Comparison of ENCODE assay signal across 9 cellular contexts in the genomic region with DNA sequence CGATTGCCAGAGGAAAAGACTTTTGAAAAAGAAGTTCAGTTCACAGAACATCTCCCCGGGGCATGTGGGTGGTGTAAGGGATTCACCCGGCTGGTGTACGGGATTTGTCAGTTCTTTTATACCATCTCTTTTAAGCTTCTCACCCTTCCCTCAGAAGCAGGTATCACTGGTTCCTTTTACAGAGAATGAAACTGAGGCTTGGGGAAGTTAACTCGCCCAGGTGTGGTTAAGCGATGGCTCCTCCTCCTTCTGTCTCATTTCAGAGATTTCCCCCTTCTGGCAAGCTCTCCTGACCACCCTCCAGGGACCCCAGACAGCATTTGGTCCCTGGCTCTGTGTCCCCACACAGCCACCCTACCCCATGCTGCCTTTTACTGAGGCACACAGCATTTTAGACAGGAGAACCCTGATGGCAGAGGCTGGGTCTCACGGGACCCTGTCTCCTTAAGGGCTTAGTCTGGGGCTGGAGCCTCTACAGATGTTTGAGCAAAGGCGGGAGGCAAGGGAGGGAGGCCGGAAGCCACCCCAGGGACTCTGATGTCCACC. TPM values are rescaled to one million over a fixed set of nuclear protein-coding genes. Genes with fewer than 3 reads are reported as not detected.
DNase-seq lines count a peak whose midpoint lies in the region; ATAC-seq, FAIRE-seq and TF ChIP-seq lines count a peak whose summit lies in the region.
"Had no signal": no experiment of that assay in that cellular context is flagged by ENCODE, and none has a peak within 500 bp of the region (broad histone marks: within the 10 kb centered on the region; RNA-seq: fewer than 3 reads in every experiment).

No MANE protein-coding gene starts in this region.

- POLR2A ChIA-PET in HepG2 (lab: Yijun Ruan, JAX), result no interaction called here

- 82% methylated on average over 9 of the region's 9 CpGs for WGBS in liver
- WGBS in HepG2 (ENCODE audit: low lambda C conversion rate), result 90% methylated on average over 9 of the region's 9 CpGs
- WGBS in adrenal gland, 4 donors, result 66 to 85% (median 76%) methylated on average over 6 to 9 of the region's 9 CpGs
- 66 to 78% (median 71%) methylated on average over 9 of the region's 9 CpGs for WGBS in small intestine, 3 donors
- 58% methylated on average over 9 of the region's 9 CpGs for WGBS in mammary epithelial cell (ENCODE audit: low coverage, missing lambda C conversion rate)

- H3K4me2 ChIP-seq in HepG2 (ENCODE audit: low read depth, low read length) (no peak overlapping the region), MM.1S (ENCODE audit: low read depth, low read length) (peak overlapping the region; percentile 99), mammary epithelial cell (ENCODE audit: insufficient read depth, low read depth, low read length) (no peak overlapping the region)

- H3K9me2 ChIP-seq in MM.1S (replicated peaks; ENCODE audit: insufficient read depth, low read length), result no peaks in the 10 kb centered on the region

- FAIRE-seq in HepG2 (lab: Jason Lieb, UNC) (no peak), small intestine (lab: Jason Lieb, UNC) (no peak)

- H3K9ac ChIP-seq in liver (ENCODE audit: low read depth in 1 of 2, low read length in 2 of 2) (no peak overlapping the region), HepG2 (ENCODE audit: insufficient read depth, low read depth, low read length) (no peak overlapping the region), MM.1S (ENCODE audit: low read length) (peak overlapping the region; percentile 98), mammary epithelial cell (ENCODE audit: insufficient read depth, low read length) (no peak overlapping the region)

- TF ChIP-seq POLR2A in HepG2 (IDR thresholded peaks at IDR 0.05; ENCODE audit: insufficient read depth in 1 of 2, low read depth in 2 of 2, low read length in 2 of 2) (no peak), adrenal gland (IDR thresholded peaks at IDR 0.05) (no peak)

- H3F3A ChIP-seq in MM.1S (ENCODE audit: insufficient read depth, low read length), result peaks cover 50% of the 10 kb centered on the region

- H3K4me1 ChIP-seq in liver (ENCODE audit: control insufficient read depth in 4 of 4, insufficient read depth in 4 of 4, low read length in 3 of 4) (peaks cover 0 to 14% (median 6%) of the 10 kb centered on the region in 4 donors), HepG2 (ENCODE audit: insufficient read depth, low read length) (peaks cover 18% of the 10 kb centered on the region), MM.1S (ENCODE audit: low read length) (peaks cover 50% of the 10 kb centered on the region), adrenal gland (replicated peaks in 1 of 2) (peaks cover 34 to 75% of the 10 kb centered on the region in 2 donors), small intestine (ENCODE audit: control insufficient read depth in 2 of 2, insufficient read depth in 1 of 2, low read depth in 1 of 2, low read length in 1 of 2) (peaks cover under 1 to 15% of the 10 kb centered on the region in 2 donors), HAP-1 (peaks cover 9% of the 10 kb centered on the region; the same call in 1 of the 2 replicates), mammary epithelial cell (ENCODE audit: insufficient read depth, low read length) (peaks cover 27% of the 10 kb centered on the region)

- in situ Hi-C loops in HepG2 (cut with HindIII; ENCODE audit: extremely low pct_ligation_motif_present, low pct_unique_long_range_greater_than_20kb) (no loop called here), HAP-1 (cut with MboI; ENCODE audit: low sequenced_read_pairs) (no loop called here), mammary epithelial cell (cut with MboI; ENCODE audit: low sequenced_read_pairs in 2 of 2) (no loop called here)

- dilution Hi-C loops in mammary epithelial cell (cut with HindIII; ENCODE audit: low sequenced_read_pairs), result loop anchor here (5.0 kb wide), 1 partner anchor 44 kb away; no protein-coding TSS in a partner anchor

- H4K20me1 ChIP-seq in HepG2 (ENCODE audit: insufficient read depth, low read length), result no peaks in the 10 kb centered on the region
- no peaks in the 10 kb centered on the region for H4K20me1 ChIP-seq in MM.1S (ENCODE audit: insufficient read depth, low read length)
- H4K20me1 ChIP-seq in mammary epithelial cell (ENCODE audit: insufficient read depth, low read length), result no peaks in the 10 kb centered on the region

- TF ChIP-seq CTCF in liver (IDR thresholded peaks at IDR 0.05; ENCODE audit: low read depth, low read length, missing input control) (no peak), HepG2 (CRISPR knock-in tag; IDR thresholded peaks at IDR 0.05) (no peak), MM.1S (IDR thresholded peaks at IDR 0.05; ENCODE audit: low read length) (no peak), adrenal gland (IDR thresholded peaks at IDR 0.05) (no peak), mammary epithelial cell (conservative IDR thresholded peaks at IDR 0.05 in 1 of 2, IDR thresholded peaks at IDR 0.05 in 1 of 2; ENCODE audit: extremely low read depth in 1 of 2, insufficient read depth in 1 of 2, low read depth in 1 of 2, low read length in 2 of 2) (no peak)

- TF ChIP-seq EP300 in HepG2 (IDR thresholded peaks at IDR 0.05; ENCODE audit: low read depth in 2 of 2, low read length in 2 of 2), result no peak
- no peak for TF ChIP-seq EP300 in HepG2 (CRISPR knock-in tag; IDR thresholded peaks at IDR 0.05; ENCODE audit: borderline replicate concordance)

- ATAC-seq in HepG2, result no peak

- CTCF ChIA-PET in HepG2 (lab: Yijun Ruan, JAX; ENCODE audit: low intra/inter-chr PET ratio, low total read pairs), result no interaction called here
- CTCF ChIA-PET in mammary epithelial cell (lab: Charles Lee; ENCODE audit: low non-redundant PET), result no interaction called here

- intact Hi-C loops in HepG2 (cut with micrococcal nuclease; ENCODE audit: unreplicated experiment) (no loop called here), adrenal gland (cut with DNase I) (no loop called here), mammary epithelial cell (cut with micrococcal nuclease) (no loop called here)

- no peaks in the 10 kb centered on the region for H3K79me2 ChIP-seq in HepG2 (ENCODE audit: insufficient read depth, low read length)
- peaks cover 53% of the 10 kb centered on the region for H3K79me2 ChIP-seq in MM.1S (ENCODE audit: low read length)
- peaks cover 20% of the 10 kb centered on the region for H3K79me2 ChIP-seq in mammary epithelial cell (ENCODE audit: insufficient read depth, low read length)

- H3K4me3 ChIP-seq in liver (ENCODE audit: low read depth in 1 of 3, low read length in 3 of 3) (no peak overlapping the region), HepG2 (replicated peaks in 1 of 3; ENCODE audit: insufficient read depth in 1 of 3, low read depth in 2 of 3, low read length in 3 of 3) (no peak overlapping the region), MM.1S (ENCODE audit: low read length) (peak overlapping the region; percentile 77), adrenal gland (no peak overlapping the region), small intestine (ENCODE audit: low read depth in 1 of 2, low read length in 2 of 2) (peak overlapping the region in 1 of 2 donors; percentile 12), HAP-1 (no peak overlapping the region), mammary epithelial cell (replicated peaks in 1 of 3; ENCODE audit: insufficient read depth in 1 of 3, low read depth in 2 of 3, low read length in 3 of 3) (no peak overlapping the region)

- H3K9me3 ChIP-seq in liver (ENCODE audit: control insufficient read depth in 4 of 4, low read length in 3 of 4) (no peaks in the 10 kb centered on the region), HepG2 (ENCODE audit: low read length) (no peaks in the 10 kb centered on the region), MM.1S (replicated peaks; ENCODE audit: insufficient read depth, low read length) (no peaks in the 10 kb centered on the region), adrenal gland (replicated peaks in 1 of 3) (no peaks in the 10 kb centered on the region), small intestine (ENCODE audit: control insufficient read depth, low read depth) (no peaks in the 10 kb centered on the region), HAP-1 (no peaks in the 10 kb centered on the region), mammary epithelial cell (replicated peaks; ENCODE audit: insufficient read depth, low read length) (no peaks in the 10 kb centered on the region)

- DNase-seq in HepG2 (ENCODE audit: low spot score) (no peak), MM.1S (peak; percentile 87), adrenal gland (no peak), small intestine (no peak), HAP-1 (ENCODE audit: low spot score in 2 of 2) (no peak), mammary epithelial cell (no peak), AG08395 (ENCODE audit: low spot score) (no peak)

- H3K36me3 ChIP-seq in liver (ENCODE audit: control insufficient read depth in 4 of 4, insufficient read depth in 3 of 4, low read depth in 1 of 4, low read length in 3 of 4) (no peaks in the 10 kb centered on the region), HepG2 (replicated peaks in 1 of 2; ENCODE audit: control insufficient read depth in 1 of 2, insufficient read depth in 2 of 2, low read length in 2 of 2) (no peaks in the 10 kb centered on the region), MM.1S (replicated peaks; ENCODE audit: insufficient read depth, low read length) (no peaks in the 10 kb centered on the region), adrenal gland (replicated peaks in 1 of 2) (no peaks in the 10 kb centered on the region), small intestine (ENCODE audit: control insufficient read depth in 2 of 2, insufficient read depth in 2 of 2, low read length in 2 of 2) (no peaks in the 10 kb centered on the region), HAP-1 (replicated peaks) (no peaks in the 10 kb centered on the region), mammary epithelial cell (ENCODE audit: insufficient read depth, low read length) (no peaks in the 10 kb centered on the region)

- H3K27me3 ChIP-seq in liver (ENCODE audit: control insufficient read depth in 4 of 4, insufficient read depth in 4 of 4, low read length in 3 of 4) (no peaks in the 10 kb centered on the region), HepG2 (ENCODE audit: control insufficient read depth in 1 of 2, insufficient read depth in 2 of 2, low read length in 2 of 2) (no peaks in the 10 kb centered on the region), MM.1S (replicated peaks; ENCODE audit: insufficient read depth, low read length) (no peaks in the 10 kb centered on the region), adrenal gland (no peaks in the 10 kb centered on the region), small intestine (ENCODE audit: control insufficient read depth in 2 of 2, insufficient read depth in 2 of 2, low read length in 2 of 2) (no peaks in the 10 kb centered on the region), HAP-1 (ENCODE audit: low read depth) (no peaks in the 10 kb centered on the region), mammary epithelial cell (ENCODE audit: insufficient read depth, low read length) (no peaks in the 10 kb centered on the region)

- H3K27ac ChIP-seq in liver (ENCODE audit: low read depth in 1 of 2, low read length in 2 of 2) (peak overlapping the region; percentile 59 to 65), HepG2 (ENCODE audit: extremely low read length, insufficient read depth, low read length) (no peak overlapping the region), MM.1S (ENCODE audit: low read length) (peak overlapping the region; percentile 100), adrenal gland (peak overlapping the region in 3 of 5 donors; percentile 63 to 88 (median 81)), small intestine (ENCODE audit: low read depth in 1 of 2, low read length in 1 of 2) (peak overlapping the region; percentile 69 to 76), mammary epithelial cell (ENCODE audit: insufficient read depth, low read depth, low read length) (no peak overlapping the region)
- H3K27ac ChIP-seq: C4-2B had no signal

- TF ChIP-seq RAD21 in liver (IDR thresholded peaks at IDR 0.05) (no peak), HepG2 (CRISPR knock-in tag; IDR thresholded peaks at IDR 0.05) (no peak)

- BruUV-seq in HepG2 (replicated peaks; lab: Mats Ljungman, UMichigan) (no TSS peak), mammary epithelial cell (replicated peaks; lab: Mats Ljungman, UMichigan) (no TSS peak)

- H2AFZ ChIP-seq in HepG2 (ENCODE audit: low read length) (no peak overlapping the region), MM.1S (ENCODE audit: low read length) (no peak overlapping the region; the same call in 1 of the 2 replicates), mammary epithelial cell (ENCODE audit: low read depth, low read length) (no peak overlapping the region)

RNA-seq across cellular contexts. Expression of gene ECE1, which starts 2.8 kb away (rescaled TPM):
- total RNA-seq in liver (10 to 100 TPM; 38.9 to 40.2 TPM), HepG2 (2016; rRNA removed; fragmentation: Illumina TruSeq; extraction: Trizol) (11.1 and 21.2 TPM in 2 replicates), adrenal gland (100 to 1,000 TPM; 173 to 588 (median 259) TPM), mammary epithelial cell (100 to 1,000 TPM in 1 of 2 donors, 10 to 100 TPM in 1; 86.3 to 153 TPM)
- polyA plus RNA-seq in liver (10 to 100 TPM; 29.3 to 46.4 TPM), HepG2 (2011; rRNA removed) (13.5 and 17.0 TPM in 2 replicates), adrenal gland (100 to 1,000 TPM; 150 to 327 (median 176) TPM), small intestine (10 to 100 TPM; 20.8 to 58.1 (median 22.7) TPM), mammary epithelial cell (65.7 TPM)
- 3.1 and 4.6 TPM in 2 replicates for total RNA-seq in HepG2 (2016; cell fraction: cytosol; rRNA removed; fragmentation: Illumina TruSeq; extraction: Trizol; ENCODE audit: low read depth)
- 8.0 and 21.1 TPM in 2 replicates for total RNA-seq in HepG2 (2016; cell fraction: insoluble cytoplasmic fraction; rRNA removed; fragmentation: Illumina TruSeq; extraction: Trizol)
- total RNA-seq in HepG2 (2016; cell fraction: membrane; rRNA removed; fragmentation: Illumina TruSeq; extraction: Trizol), result 5.2 and 6.6 TPM in 2 replicates
- total RNA-seq in HepG2 (2016; cell fraction: nucleus; rRNA removed; fragmentation: Illumina TruSeq; extraction: Trizol), result 18.9 and 25.8 TPM in 2 replicates
- 7.9 and 8.8 TPM in 2 replicates for polyA plus RNA-seq in HepG2 (2011; cell fraction: cytosol; rRNA removed)
- 20.3 and 20.8 TPM in 2 replicates for polyA plus RNA-seq in HepG2 (2011; cell fraction: nucleus; rRNA removed)
- 23.5 and 24.3 TPM in 2 replicates for polyA plus RNA-seq in HepG2 (2012)
- 1.8 TPM in 2 replicates for polyA plus RNA-seq in HepG2 (2016; cell fraction: cytosol; fragmentation: Illumina TruSeq; extraction: Trizol; ENCODE audit: low read depth)
- 8.3 and 10.9 TPM in 2 replicates for polyA plus RNA-seq in HepG2 (2016; cell fraction: insoluble cytoplasmic fraction; fragmentation: Illumina TruSeq; extraction: Trizol; ENCODE audit: low read depth)
- 2.8 and 3.4 TPM in 2 replicates for polyA plus RNA-seq in HepG2 (2016; cell fraction: membrane; fragmentation: Illumina TruSeq; extraction: Trizol; ENCODE audit: low read depth)
- polyA plus RNA-seq in HepG2 (2016; cell fraction: nucleus; fragmentation: Illumina TruSeq; extraction: Trizol; ENCODE audit: insufficient read depth, low read depth), result 36.4 and 38.3 TPM in 2 replicates
- polyA minus RNA-seq in HepG2 (2011; rRNA and poly(A)+ RNA removed; ENCODE audit: low replicate concordance), result 34.0 and 41.6 TPM in 2 replicates
- 9.9 and 11.8 TPM in 2 replicates for polyA minus RNA-seq in HepG2 (2011; cell fraction: cytosol; rRNA and poly(A)+ RNA removed)
- 11.3 and 11.4 TPM in 2 replicates for polyA minus RNA-seq in HepG2 (2011; cell fraction: nucleus; rRNA and poly(A)+ RNA removed)
- 75.5 TPM for polyA minus RNA-seq in mammary epithelial cell

Comparison
In these comparisons a context has a peak if more than half of its experiments do, and no peak if none do; other contexts are left out.
1. H3K27ac ChIP-seq: peak in liver (2 of 2), MM.1S (single experiment), adrenal gland (3 of 5) and small intestine (2 of 2); none in HepG2 (single experiment) and mammary epithelial cell (single experiment).